ENCODE assay signal across 29 cellular contexts in genomic region chr7:2213551-2214215, GRCh38. TPM values are rescaled to one million over a fixed set of nuclear protein-coding genes. Genes with fewer than 3 reads are reported as not detected.
DNase-seq lines count a peak whose midpoint lies in the region; ATAC-seq and TF ChIP-seq lines count a peak whose summit lies in the region.
"Had no signal": no experiment of that assay in that cellular context is flagged by ENCODE, and none has a peak within 500 bp of the region (broad histone marks: within the 10 kb centered on the region; RNA-seq: fewer than 3 reads in every experiment).

No MANE protein-coding gene starts in this region.

- no peaks in the 10 kb centered on the region for H3F3A ChIP-seq in neural progenitor cell (ENCODE audit: low read depth)

- H3K4me2 ChIP-seq in neural progenitor cell: no peak overlapping the region

- peak overlapping the region; percentile 79 for H3K27ac Mint-ChIP-seq in activated CD4-positive, alpha-beta memory T cell treated with anti-CD3 and anti-CD28 coated beads, Interleukin-2, amount 10 ng/mL, durations not matched to agents 7 days and 5 days
- H3K27ac Mint-ChIP-seq in activated CD4-positive, alpha-beta memory T cell treated with anti-CD3 and anti-CD28 coated beads for 36 hours: no peak overlapping the region
- H3K27ac Mint-ChIP-seq in neural progenitor cell: no peak overlapping the region
- H3K27ac Mint-ChIP-seq: CD8-positive, alpha-beta T cell; stimulated activated naive CD8-positive, alpha-beta T cell treated with anti-CD3 and anti-CD28 coated beads, Interleukin-15, amount 100 ng/mL, for 72 hours had no signal

- H3K4me1 ChIP-seq in heart left ventricle (peaks cover 0 to 24% (median 8%) of the 10 kb centered on the region in 12 donors), spleen (peaks cover 0 to 10% (median 0%) of the 10 kb centered on the region in 6 donors), neural progenitor cell (no peaks in the 10 kb centered on the region)
- H3K4me1 ChIP-seq: adrenal gland, psoas muscle had no signal

- CTCF ChIA-PET in activated CD4-positive, alpha-beta memory T cell treated with anti-CD3 and anti-CD28 coated beads, Interleukin-2, amount 10 ng/mL, durations not matched to agents 7 days and 5 days (lab: Charles Lee): interaction anchor here (0.5 to 1.0 kb wide), 3 partner anchors 18 to 206 kb away, joined by 3 to 4 read pairs (median 3); no protein-coding TSS in a partner anchor
- CTCF ChIA-PET in activated CD4-positive, alpha-beta memory T cell treated with anti-CD3 and anti-CD28 coated beads for 36 hours (lab: Charles Lee): no interaction called here
- CTCF ChIA-PET in RWPE1 (lab: Yijun Ruan, JAX): no interaction called here

- no peak for DNase-seq in activated CD4-positive, alpha-beta memory T cell treated with anti-CD3 and anti-CD28 coated beads, Interleukin-2, amount 10 ng/mL, durations not matched to agents 7 days and 5 days
- DNase-seq in activated CD4-positive, alpha-beta memory T cell treated with anti-CD3 and anti-CD28 coated beads for 36 hours: no peak
- DNase-seq in RWPE1 (ENCODE audit: low spot score) (no peak), heart left ventricle (peak; percentile 40 to 87 (median 77)), spleen (peak; percentile 49), NCI-H2196 treated with DMSO at 0.1 percent for 48 hours (lab: John Stamatoyannopoulos, UW; ENCODE audit: unreplicated experiment) (no peak), neural progenitor cell (ENCODE audit: low spot score) (no peak)
- no peak for DNase-seq in activated T-cell treated with anti-CD3 and anti-CD28 coated beads, Interleukin-2, amount 50 U/mL, for 48 hours
- DNase-seq: activated CD4-positive, alpha-beta T cell treated with anti-CD3 and anti-CD28 coated beads for 4 hours; activated gamma-delta T cell treated with Interleukin-2 at 50 U/mL for 16 hours; adrenal gland; CD8-positive, alpha-beta T cell; DMS 273 treated with DMSO at 0.1 percent for 48 hours; effector CD4-positive, alpha-beta T cell; EL; glutamatergic neuron; KG1; kidney glomerular epithelial cell; mesenchymal stem cell; NCI-H1436; NCI-H2081 treated with DMSO at 0.1 percent for 48 hours; NCI-H748 treated with DMSO at 0.1 percent for 48 hours; stimulated activated naive CD8-positive, alpha-beta T cell treated with anti-CD3 and anti-CD28 coated beads, Interleukin-15, amount 100 ng/mL, for 72 hours; T-helper 1 cell had no signal

- no peaks in the 10 kb centered on the region for H3K27me3 ChIP-seq in heart left ventricle
- no peaks in the 10 kb centered on the region for H3K27me3 ChIP-seq in spleen (replicated peaks in 1 of 7)
- H3K27me3 ChIP-seq in neural progenitor cell: no peaks in the 10 kb centered on the region
- H3K27me3 ChIP-seq: adrenal gland, neutrophil had no signal

- H3K9ac ChIP-seq in neural progenitor cell: no peak overlapping the region

- H3K4me3 ChIP-seq in heart left ventricle (no peak overlapping the region), spleen (no peak overlapping the region), neural progenitor cell (no peak overlapping the region)
- H3K4me3 ChIP-seq: adrenal gland, GM12878, psoas muscle had no signal

- peaks cover 27% of the 10 kb centered on the region for H3K4me1 Mint-ChIP-seq in activated CD4-positive, alpha-beta memory T cell treated with anti-CD3 and anti-CD28 coated beads, Interleukin-2, amount 10 ng/mL, durations not matched to agents 7 days and 5 days
- H3K4me1 Mint-ChIP-seq in activated CD4-positive, alpha-beta memory T cell treated with anti-CD3 and anti-CD28 coated beads for 36 hours (ENCODE audit: low read depth): peaks cover 4% of the 10 kb centered on the region
- no peaks in the 10 kb centered on the region for H3K4me1 Mint-ChIP-seq in neural progenitor cell
- H3K4me1 Mint-ChIP-seq: brain had no signal

- H3K36me3 ChIP-seq in heart left ventricle (peaks cover 0 to 81% (median 39%) of the 10 kb centered on the region in 9 donors), spleen (peaks cover 0 to 97% (median 83%) of the 10 kb centered on the region in 6 donors), neural progenitor cell (no peaks in the 10 kb centered on the region)

- no peaks in the 10 kb centered on the region for H3K79me2 ChIP-seq in neural progenitor cell (ENCODE audit: low read depth)

- ATAC-seq in heart left ventricle: peak; percentile 82 to 88 (median 85)
- ATAC-seq: CD8-positive, alpha-beta T cell; GM12878; HCT116; psoas muscle; stimulated activated naive CD8-positive, alpha-beta T cell treated with anti-CD3 and anti-CD28 coated beads, Interleukin-15, amount 100 ng/mL, for 72 hours had no signal

- H3K4me3 Mint-ChIP-seq in activated CD4-positive, alpha-beta memory T cell treated with anti-CD3 and anti-CD28 coated beads, Interleukin-2, amount 10 ng/mL, durations not matched to agents 7 days and 5 days: no peak overlapping the region
- H3K4me3 Mint-ChIP-seq in activated CD4-positive, alpha-beta memory T cell treated with anti-CD3 and anti-CD28 coated beads for 36 hours: no peak overlapping the region
- no peak overlapping the region for H3K4me3 Mint-ChIP-seq in neural progenitor cell
- H3K4me3 Mint-ChIP-seq: brain; CD8-positive, alpha-beta T cell; stimulated activated naive CD8-positive, alpha-beta T cell treated with anti-CD3 and anti-CD28 coated beads, Interleukin-15, amount 100 ng/mL, for 72 hours had no signal

- TF ChIP-seq CTCF in RWPE1 (conservative IDR thresholded peaks at IDR 0.05; ENCODE audit: low read depth): no peak
- TF ChIP-seq CTCF in heart left ventricle (IDR thresholded peaks at IDR 0.05): no peak
- no peak for TF ChIP-seq CTCF in spleen (IDR thresholded peaks at IDR 0.05 in 8 of 11, conservative IDR thresholded peaks at IDR 0.05 in 3 of 11)
- TF ChIP-seq CTCF in neural progenitor cell (IDR thresholded peaks at IDR 0.05): no peak

- H3K9me3 ChIP-seq in heart left ventricle: no peaks in the 10 kb centered on the region
- no peaks in the 10 kb centered on the region for H3K9me3 ChIP-seq in spleen
- no peaks in the 10 kb centered on the region for H3K9me3 ChIP-seq in neural progenitor cell (ENCODE audit: low read depth)
- H3K9me3 ChIP-seq: adrenal gland, neutrophil, psoas muscle had no signal

- intact Hi-C loops in activated CD4-positive, alpha-beta memory T cell treated with anti-CD3 and anti-CD28 coated beads for 36 hours (cut with micrococcal nuclease): no loop called here
- intact Hi-C loops in heart left ventricle (cut with DNase I) (loop anchor here in 5 of 10 donors (2.0 to 10.0 kb wide), 5 partner anchors 401 to 639 kb away; partner anchors contain the start of gene PSMG3 (in 1 of the 5)), spleen (cut with DNase I; ENCODE audit: low total_unique reads) (no loop called here)

- H3K27ac ChIP-seq in RWPE1: peak overlapping the region; percentile 18
- H3K27ac ChIP-seq in heart left ventricle: peak overlapping the region in 11 of 12 donors; percentile 47 to 86 (median 62)
- no peak overlapping the region for H3K27ac ChIP-seq in spleen
- no peak overlapping the region for H3K27ac ChIP-seq in neural progenitor cell
- H3K27ac ChIP-seq: adrenal gland, neutrophil, psoas muscle had no signal

- TF ChIP-seq POLR2A in heart left ventricle (IDR thresholded peaks at IDR 0.05) (no peak), spleen (IDR thresholded peaks at IDR 0.05) (no peak)

- no peak overlapping the region for H2AFZ ChIP-seq in neural progenitor cell (replicated peaks)

- WGBS in heart left ventricle, 4 donors: 70 to 77% (median 71%) methylated on average over 13 to 15 of the region's 15 CpGs
- 94 to 96% (median 95%) methylated on average over 13 to 15 of the region's 15 CpGs for WGBS in spleen, 5 donors

- no peaks in the 10 kb centered on the region for H3K27me3 Mint-ChIP-seq in activated CD4-positive, alpha-beta memory T cell treated with anti-CD3 and anti-CD28 coated beads, Interleukin-2, amount 10 ng/mL, durations not matched to agents 7 days and 5 days
- H3K27me3 Mint-ChIP-seq in activated CD4-positive, alpha-beta memory T cell treated with anti-CD3 and anti-CD28 coated beads for 36 hours: no peaks in the 10 kb centered on the region
- H3K27me3 Mint-ChIP-seq in neural progenitor cell (ENCODE audit: insufficient read depth, low read depth): peaks cover 6% of the 10 kb centered on the region
- H3K27me3 Mint-ChIP-seq: stimulated activated naive CD8-positive, alpha-beta T cell treated with anti-CD3 and anti-CD28 coated beads, Interleukin-15, amount 100 ng/mL, for 72 hours had no signal

- POLR2A ChIA-PET in activated CD4-positive, alpha-beta memory T cell treated with anti-CD3 and anti-CD28 coated beads, Interleukin-2, amount 10 ng/mL, durations not matched to agents 7 days and 5 days (lab: Charles Lee): interaction anchor here (1.4 to 1.6 kb wide), 2 partner anchors 28 to 35 kb away, joined by 4 to 5 read pairs; no protein-coding TSS in a partner anchor
- POLR2A ChIA-PET in activated CD4-positive, alpha-beta memory T cell treated with anti-CD3 and anti-CD28 coated beads for 36 hours (lab: Charles Lee): no interaction called here
- POLR2A ChIA-PET in RWPE1 (lab: Yijun Ruan, JAX; ENCODE audit: low non-redundant PET): no interaction called here

- H3K36me3 Mint-ChIP-seq in activated CD4-positive, alpha-beta memory T cell treated with anti-CD3 and anti-CD28 coated beads, Interleukin-2, amount 10 ng/mL, durations not matched to agents 7 days and 5 days (ENCODE audit: low read depth): peaks cover 52% of the 10 kb centered on the region
- H3K36me3 Mint-ChIP-seq in activated CD4-positive, alpha-beta memory T cell treated with anti-CD3 and anti-CD28 coated beads for 36 hours: peaks cover 45% of the 10 kb centered on the region
- H3K36me3 Mint-ChIP-seq in neural progenitor cell: peaks cover 33% of the 10 kb centered on the region

- no peaks in the 10 kb centered on the region for H3K9me3 Mint-ChIP-seq in activated CD4-positive, alpha-beta memory T cell treated with anti-CD3 and anti-CD28 coated beads, Interleukin-2, amount 10 ng/mL, durations not matched to agents 7 days and 5 days
- no peaks in the 10 kb centered on the region for H3K9me3 Mint-ChIP-seq in activated CD4-positive, alpha-beta memory T cell treated with anti-CD3 and anti-CD28 coated beads for 36 hours
- H3K9me3 Mint-ChIP-seq in neural progenitor cell: no peaks in the 10 kb centered on the region
- H3K9me3 Mint-ChIP-seq: CD8-positive, alpha-beta T cell; stimulated activated naive CD8-positive, alpha-beta T cell treated with anti-CD3 and anti-CD28 coated beads, Interleukin-15, amount 100 ng/mL, for 72 hours had no signal

- peaks cover 11% of the 10 kb centered on the region for H4K20me1 ChIP-seq in neural progenitor cell (ENCODE audit: low read depth)

RNA-seq across cellular contexts. Expression of gene MAD1L1, which starts 19.1 kb away (rescaled TPM):
- 100 to 1,000 TPM; 120 to 136 TPM for total RNA-seq in activated CD4-positive, alpha-beta memory T cell treated with anti-CD3 and anti-CD28 coated beads, Interleukin-2, amount 10 ng/mL, durations not matched to agents 7 days and 5 days
- total RNA-seq in activated CD4-positive, alpha-beta memory T cell treated with anti-CD3 and anti-CD28 coated beads for 36 hours: 10 to 100 TPM; 44.4 to 47.8 TPM
- total RNA-seq in heart left ventricle (10 to 100 TPM; 11.1 to 29.7 (median 19.3) TPM), spleen (100 to 1,000 TPM in 1 of 7 donors, 10 to 100 TPM in 6; 47.3 to 104 (median 62.0) TPM), neural progenitor cell (ENCODE audit: low replicate concordance) (23.7 and 46.6 TPM in 2 replicates)
- polyA plus RNA-seq in heart left ventricle (10 to 100 TPM; 21.8 to 25.3 TPM), spleen (100 to 1,000 TPM in 1 of 3 donors, 10 to 100 TPM in 2; 48.8 to 118 (median 75.0) TPM)

RNA-seq across cellular contexts. Expression of gene MRM2, which starts 28.3 kb away (rescaled TPM):
- total RNA-seq in activated CD4-positive, alpha-beta memory T cell treated with anti-CD3 and anti-CD28 coated beads, Interleukin-2, amount 10 ng/mL, durations not matched to agents 7 days and 5 days: 10 to 100 TPM; 23.6 to 25.7 TPM
- 10 to 100 TPM; 25.5 to 26.9 TPM for total RNA-seq in activated CD4-positive, alpha-beta memory T cell treated with anti-CD3 and anti-CD28 coated beads for 36 hours
- 10 to 100 TPM; 14.2 to 22.3 (median 20.3) TPM for total RNA-seq in heart left ventricle
- polyA plus RNA-seq in heart left ventricle: 10 to 100 TPM; 18.8 to 31.5 TPM
- total RNA-seq in spleen: 10 to 100 TPM; 19.0 to 24.7 (median 23.3) TPM
- 10 to 100 TPM; 24.1 to 35.8 (median 27.2) TPM for polyA plus RNA-seq in spleen
- 30.6 and 34.3 TPM in 2 replicates for total RNA-seq in neural progenitor cell (ENCODE audit: low replicate concordance)

RNA-seq across cellular contexts. Expression of gene NUDT1, which starts 28.3 kb away (rescaled TPM):
- 10 to 100 TPM; 85.2 to 87.5 TPM for total RNA-seq in activated CD4-positive, alpha-beta memory T cell treated with anti-CD3 and anti-CD28 coated beads, Interleukin-2, amount 10 ng/mL, durations not matched to agents 7 days and 5 days
- 100 to 1,000 TPM; 112 to 114 TPM for total RNA-seq in activated CD4-positive, alpha-beta memory T cell treated with anti-CD3 and anti-CD28 coated beads for 36 hours
- total RNA-seq in heart left ventricle (10 to 100 TPM in 8 of 9 donors, 1 to 10 TPM in 1; 9.8 to 18.4 (median 12.1) TPM), spleen (10 to 100 TPM; 13.7 to 29.4 (median 20.4) TPM), neural progenitor cell (ENCODE audit: low replicate concordance) (29.6 and 63.9 TPM in 2 replicates)
- polyA plus RNA-seq in heart left ventricle (10 to 100 TPM; 18.9 to 23.7 TPM), spleen (10 to 100 TPM; 38.2 to 69.3 (median 42.4) TPM)

Comparison
In these comparisons a context has a peak if more than half of its experiments do, and no peak if none do; other contexts are left out.
1. DNase-seq: peak in heart left ventricle (5 of 5) and spleen (single experiment); none in activated CD4-positive, alpha-beta memory T cell treated with anti-CD3 and anti-CD28 coated beads, Interleukin-2, amount 10 ng/mL, durations not matched to agents 7 days and 5 days (single experiment), activated CD4-positive, alpha-beta memory T cell treated with anti-CD3 and anti-CD28 coated beads for 36 hours (single experiment), RWPE1 (single experiment), NCI-H2196 treated with DMSO at 0.1 percent for 48 hours (single experiment), activated T-cell treated with anti-CD3 and anti-CD28 coated beads, Interleukin-2, amount 50 U/mL, for 48 hours (0 of 2) and neural progenitor cell (single experiment).
2. H3K27ac ChIP-seq: peak in RWPE1 (single experiment) and heart left ventricle (11 of 12); none in spleen (0 of 8) and neural progenitor cell (single experiment).